Comparison of ENCODE assay signal across 1 cellular context in genomic region chr12:89490922-89491321, GRCh38.
TF ChIP-seq lines count a peak whose summit lies in the region.

No MANE protein-coding gene starts in this region.

TF ChIP-seq in GM23338, 12 proteins besides CTCF, POLR2A, EP300 and RAD21 (continued from another document):
- TF ChIP-seq, protein P1, sequence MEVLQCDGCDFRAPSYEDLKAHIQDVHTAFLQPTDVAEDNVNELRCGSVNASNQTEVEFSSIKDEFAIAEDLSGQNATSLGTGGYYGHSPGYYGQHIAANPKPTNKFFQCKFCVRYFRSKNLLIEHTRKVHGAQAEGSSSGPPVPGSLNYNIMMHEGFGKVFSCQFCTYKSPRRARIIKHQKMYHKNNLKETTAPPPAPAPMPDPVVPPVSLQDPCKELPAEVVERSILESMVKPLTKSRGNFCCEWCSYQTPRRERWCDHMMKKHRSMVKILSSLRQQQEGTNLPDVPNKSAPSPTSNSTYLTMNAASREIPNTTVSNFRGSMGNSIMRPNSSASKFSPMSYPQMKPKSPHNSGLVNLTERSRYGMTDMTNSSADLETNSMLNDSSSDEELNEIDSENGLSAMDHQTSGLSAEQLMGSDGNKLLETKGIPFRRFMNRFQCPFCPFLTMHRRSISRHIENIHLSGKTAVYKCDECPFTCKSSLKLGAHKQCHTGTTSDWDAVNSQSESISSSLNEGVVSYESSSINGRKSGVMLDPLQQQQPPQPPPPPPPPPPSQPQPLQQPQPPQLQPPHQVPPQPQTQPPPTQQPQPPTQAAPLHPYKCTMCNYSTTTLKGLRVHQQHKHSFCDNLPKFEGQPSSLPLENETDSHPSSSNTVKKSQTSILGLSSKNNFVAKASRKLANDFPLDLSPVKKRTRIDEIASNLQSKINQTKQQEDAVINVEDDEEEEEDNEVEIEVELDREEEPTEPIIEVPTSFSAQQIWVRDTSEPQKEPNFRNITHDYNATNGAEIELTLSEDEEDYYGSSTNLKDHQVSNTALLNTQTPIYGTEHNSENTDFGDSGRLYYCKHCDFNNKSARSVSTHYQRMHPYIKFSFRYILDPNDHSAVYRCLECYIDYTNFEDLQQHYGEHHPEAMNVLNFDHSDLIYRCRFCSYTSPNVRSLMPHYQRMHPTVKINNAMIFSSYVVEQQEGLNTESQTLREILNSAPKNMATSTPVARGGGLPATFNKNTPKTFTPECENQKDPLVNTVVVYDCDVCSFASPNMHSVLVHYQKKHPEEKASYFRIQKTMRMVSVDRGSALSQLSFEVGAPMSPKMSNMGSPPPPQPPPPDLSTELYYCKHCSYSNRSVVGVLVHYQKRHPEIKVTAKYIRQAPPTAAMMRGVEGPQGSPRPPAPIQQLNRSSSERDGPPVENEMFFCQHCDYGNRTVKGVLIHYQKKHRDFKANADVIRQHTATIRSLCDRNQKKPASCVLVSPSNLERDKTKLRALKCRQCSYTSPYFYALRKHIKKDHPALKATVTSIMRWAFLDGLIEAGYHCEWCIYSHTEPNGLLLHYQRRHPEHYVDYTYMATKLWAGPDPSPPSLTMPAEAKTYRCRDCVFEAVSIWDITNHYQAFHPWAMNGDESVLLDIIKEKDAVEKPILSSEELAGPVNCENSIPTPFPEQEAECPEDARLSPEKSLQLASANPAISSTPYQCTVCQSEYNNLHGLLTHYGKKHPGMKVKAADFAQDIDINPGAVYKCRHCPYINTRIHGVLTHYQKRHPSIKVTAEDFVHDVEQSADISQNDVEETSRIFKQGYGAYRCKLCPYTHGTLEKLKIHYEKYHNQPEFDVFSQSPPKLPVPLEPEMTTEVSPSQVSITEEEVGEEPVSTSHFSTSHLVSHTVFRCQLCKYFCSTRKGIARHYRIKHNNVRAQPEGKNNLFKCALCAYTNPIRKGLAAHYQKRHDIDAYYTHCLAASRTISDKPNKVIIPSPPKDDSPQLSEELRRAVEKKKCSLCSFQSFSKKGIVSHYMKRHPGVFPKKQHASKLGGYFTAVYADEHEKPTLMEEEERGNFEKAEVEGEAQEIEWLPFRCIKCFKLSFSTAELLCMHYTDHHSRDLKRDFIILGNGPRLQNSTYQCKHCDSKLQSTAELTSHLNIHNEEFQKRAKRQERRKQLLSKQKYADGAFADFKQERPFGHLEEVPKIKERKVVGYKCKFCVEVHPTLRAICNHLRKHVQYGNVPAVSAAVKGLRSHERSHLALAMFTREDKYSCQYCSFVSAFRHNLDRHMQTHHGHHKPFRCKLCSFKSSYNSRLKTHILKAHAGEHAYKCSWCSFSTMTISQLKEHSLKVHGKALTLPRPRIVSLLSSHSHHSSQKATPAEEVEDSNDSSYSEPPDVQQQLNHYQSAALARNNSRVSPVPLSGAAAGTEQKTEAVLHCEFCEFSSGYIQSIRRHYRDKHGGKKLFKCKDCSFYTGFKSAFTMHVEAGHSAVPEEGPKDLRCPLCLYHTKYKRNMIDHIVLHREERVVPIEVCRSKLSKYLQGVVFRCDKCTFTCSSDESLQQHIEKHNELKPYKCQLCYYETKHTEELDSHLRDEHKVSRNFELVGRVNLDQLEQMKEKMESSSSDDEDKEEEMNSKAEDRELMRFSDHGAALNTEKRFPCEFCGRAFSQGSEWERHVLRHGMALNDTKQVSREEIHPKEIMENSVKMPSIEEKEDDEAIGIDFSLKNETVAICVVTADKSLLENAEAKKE (CRISPR knock-in tag; IDR thresholded peaks at IDR 0.05), result no peak
- TF ChIP-seq ZNF331 (CRISPR knock-in tag; IDR thresholded peaks at IDR 0.05; ENCODE audit: low read depth), result no peak
- no peak for TF ChIP-seq ZNF114 (CRISPR knock-in tag; IDR thresholded peaks at IDR 0.05)
TF ChIP-seq in GM23338: peak in this region for 0.
